Comparison of ENCODE assay signal across 16 cellular contexts in genomic region chr20:62117362-62117646, GRCh38. TPM values are rescaled to one million over a fixed set of nuclear protein-coding genes. Genes with fewer than 3 reads are reported as not detected.
DNase-seq lines count a peak whose midpoint lies in the region; ATAC-seq, FAIRE-seq and TF ChIP-seq lines count a peak whose summit lies in the region.
"Had no signal": no experiment of that assay in that cellular context is flagged by ENCODE, and none has a peak within 500 bp of the region (broad histone marks: within the 10 kb centered on the region; RNA-seq: fewer than 3 reads in every experiment).

No MANE protein-coding gene starts in this region.

- H3K9ac ChIP-seq in DND-41 (ENCODE audit: low read depth, low read length) (no peak overlapping the region), neural progenitor cell (no peak overlapping the region)

- peaks cover 5% of the 10 kb centered on the region for H3K36me3 Mint-ChIP-seq in activated CD8-positive, alpha-beta T cell treated with anti-CD3 and anti-CD28 coated beads, Interleukin-2, amount 10 ng/mL, durations not matched to agents 7 days and 5 days (ENCODE audit: low read depth)
- H3K36me3 Mint-ChIP-seq in activated CD8-positive, alpha-beta T cell treated with anti-CD3 and anti-CD28 coated beads for 36 hours (ENCODE audit: low read depth), result peaks cover 4% of the 10 kb centered on the region
- no peaks in the 10 kb centered on the region for H3K36me3 Mint-ChIP-seq in neural progenitor cell

- intact Hi-C loops in activated CD8-positive, alpha-beta T cell treated with anti-CD3 and anti-CD28 coated beads for 36 hours (cut with micrococcal nuclease), result no loop called here

- H3K4me2 ChIP-seq in DND-41 (ENCODE audit: insufficient read depth, low read length), result peak overlapping the region; percentile 53
- H3K4me2 ChIP-seq in neural progenitor cell, result peak overlapping the region; percentile 53

- H3K27me3 ChIP-seq in DND-41 (ENCODE audit: insufficient read depth, low read length, poor library complexity) (no peaks in the 10 kb centered on the region), neural progenitor cell (no peaks in the 10 kb centered on the region)
- H3K27me3 ChIP-seq: adrenal gland had no signal

- 0 out of 2 replicates have a peak overlapping the region, but pooled peaks have one; percentile 3 for H3K27ac ChIP-seq in DND-41 (ENCODE audit: low read length)
- H3K27ac ChIP-seq in neural progenitor cell, result no peak overlapping the region
- H3K27ac ChIP-seq: adrenal gland, stomach had no signal

- no peak for ATAC-seq in activated CD8-positive, alpha-beta T cell treated with anti-CD3 and anti-CD28 coated beads, Interleukin-2, amount 10 ng/mL, durations not matched to agents 7 days and 5 days
- no peak for ATAC-seq in activated CD8-positive, alpha-beta T cell treated with anti-CD3 and anti-CD28 coated beads for 36 hours
- no peak for ATAC-seq in DND-41 (ENCODE audit: insufficient read depth, low read depth)
- ATAC-seq: PC-3 had no signal

- POLR2A ChIA-PET in activated CD8-positive, alpha-beta T cell treated with anti-CD3 and anti-CD28 coated beads, Interleukin-2, amount 10 ng/mL, durations not matched to agents 7 days and 5 days (lab: Charles Lee), result interaction anchor here (1.4 to 1.5 kb wide), 2 partner anchors 10 to 51 kb away, joined by 3 to 4 read pairs; no protein-coding TSS in a partner anchor
- POLR2A ChIA-PET in activated CD8-positive, alpha-beta T cell treated with anti-CD3 and anti-CD28 coated beads for 36 hours (lab: Charles Lee), result interaction anchor here (1.0 to 3.5 kb wide), 2 partner anchors 12 to 51 kb away, joined by 4 to 14 read pairs; partner anchors contain the start of gene TAF4

- H3K79me2 ChIP-seq in DND-41 (ENCODE audit: insufficient read depth, low read length) (no peaks in the 10 kb centered on the region), neural progenitor cell (ENCODE audit: low read depth) (no peaks in the 10 kb centered on the region)

- H3K36me3 ChIP-seq in DND-41 (ENCODE audit: insufficient read depth, low read length) (no peaks in the 10 kb centered on the region), neural progenitor cell (no peaks in the 10 kb centered on the region)
- H3K36me3 ChIP-seq: adrenal gland, stomach had no signal

- in situ Hi-C loops in G401 (cut with HindIII; ENCODE audit: low sequenced_read_pairs), result no loop called here

- no peak for TF ChIP-seq CTCF in activated CD8-positive, alpha-beta T cell treated with anti-CD3 and anti-CD28 coated beads for 36 hours (IDR thresholded peaks at IDR 0.05)
- TF ChIP-seq CTCF in DND-41 (IDR thresholded peaks at IDR 0.05; ENCODE audit: borderline replicate concordance, extremely low read depth, low read length, poor library complexity, severe bottlenecking) (no peak), neural progenitor cell (IDR thresholded peaks at IDR 0.05) (no peak)

- H3K4me3 Mint-ChIP-seq in activated CD8-positive, alpha-beta T cell treated with anti-CD3 and anti-CD28 coated beads, Interleukin-2, amount 10 ng/mL, durations not matched to agents 7 days and 5 days, result peak overlapping the region; percentile 40
- no peak overlapping the region for H3K4me3 Mint-ChIP-seq in activated CD8-positive, alpha-beta T cell treated with anti-CD3 and anti-CD28 coated beads for 36 hours
- peak overlapping the region; percentile 73 for H3K4me3 Mint-ChIP-seq in neural progenitor cell
- H3K4me3 Mint-ChIP-seq: HFFc6 had no signal

- TF ChIP-seq POLR2A in H54 (IDR thresholded peaks at IDR 0.05; ENCODE audit: low read depth, low read length), result no peak

- DNase-seq in activated CD8-positive, alpha-beta T cell treated with anti-CD3 and anti-CD28 coated beads, Interleukin-2, amount 10 ng/mL, durations not matched to agents 7 days and 5 days, result no peak
- DNase-seq in activated CD8-positive, alpha-beta T cell treated with anti-CD3 and anti-CD28 coated beads for 36 hours, result no peak
- DNase-seq in DND-41, result no peak
- peak; percentile 86 for DNase-seq in NCI-H524 (lab: John Stamatoyannopoulos, UW)
- peak; percentile 83 for DNase-seq in neural progenitor cell (ENCODE audit: low spot score)
- no peak for DNase-seq in H54 (ENCODE audit: insufficient read length, low spot score)
- no peak for DNase-seq in stimulated activated CD8-positive, alpha-beta memory T cell treated with anti-CD3 and anti-CD28 coated beads, Interleukin-4, amount 100 ng/mL, for 48 hours
- DNase-seq in G401 (ENCODE audit: low spot score), result no peak
- DNase-seq: adrenal gland, HFFc6, NCI-H226, PC-3 had no signal

- H3K9me3 ChIP-seq in DND-41 (ENCODE audit: insufficient read depth, low read length, severe bottlenecking), result peaks cover 3% of the 10 kb centered on the region
- no peaks in the 10 kb centered on the region for H3K9me3 ChIP-seq in neural progenitor cell (ENCODE audit: low read depth)

- no peak for FAIRE-seq in H54 (lab: Jason Lieb, UNC)
- FAIRE-seq: GM12891, islet of Langerhans, small intestine had no signal

- no peaks in the 10 kb centered on the region for H3K27me3 Mint-ChIP-seq in activated CD8-positive, alpha-beta T cell treated with anti-CD3 and anti-CD28 coated beads, Interleukin-2, amount 10 ng/mL, durations not matched to agents 7 days and 5 days (ENCODE audit: low read depth)
- no peaks in the 10 kb centered on the region for H3K27me3 Mint-ChIP-seq in activated CD8-positive, alpha-beta T cell treated with anti-CD3 and anti-CD28 coated beads for 36 hours
- peaks cover 3% of the 10 kb centered on the region for H3K27me3 Mint-ChIP-seq in neural progenitor cell (ENCODE audit: insufficient read depth, low read depth)

- H3K4me1 Mint-ChIP-seq in activated CD8-positive, alpha-beta T cell treated with anti-CD3 and anti-CD28 coated beads, Interleukin-2, amount 10 ng/mL, durations not matched to agents 7 days and 5 days (ENCODE audit: low read depth), result peaks cover 35% of the 10 kb centered on the region
- peaks cover 37% of the 10 kb centered on the region for H3K4me1 Mint-ChIP-seq in activated CD8-positive, alpha-beta T cell treated with anti-CD3 and anti-CD28 coated beads for 36 hours (ENCODE audit: low read depth)
- peaks cover 35% of the 10 kb centered on the region for H3K4me1 Mint-ChIP-seq in neural progenitor cell

- peaks cover 11% of the 10 kb centered on the region for H3K9me3 Mint-ChIP-seq in activated CD8-positive, alpha-beta T cell treated with anti-CD3 and anti-CD28 coated beads, Interleukin-2, amount 10 ng/mL, durations not matched to agents 7 days and 5 days (ENCODE audit: insufficient read depth)
- peaks cover 16% of the 10 kb centered on the region for H3K9me3 Mint-ChIP-seq in activated CD8-positive, alpha-beta T cell treated with anti-CD3 and anti-CD28 coated beads for 36 hours
- peaks cover 11% of the 10 kb centered on the region for H3K9me3 Mint-ChIP-seq in neural progenitor cell

- peaks cover 25% of the 10 kb centered on the region for H3F3A ChIP-seq in neural progenitor cell (ENCODE audit: low read depth)

- CTCF ChIA-PET in activated CD8-positive, alpha-beta T cell treated with anti-CD3 and anti-CD28 coated beads, Interleukin-2, amount 10 ng/mL, durations not matched to agents 7 days and 5 days (lab: Charles Lee), result no interaction called here
- CTCF ChIA-PET in activated CD8-positive, alpha-beta T cell treated with anti-CD3 and anti-CD28 coated beads for 36 hours (lab: Charles Lee), result no interaction called here

- H3K4me1 ChIP-seq in DND-41 (ENCODE audit: insufficient read depth, low read length) (peaks cover 28% of the 10 kb centered on the region), neural progenitor cell (peaks cover 28% of the 10 kb centered on the region)
- H3K4me1 ChIP-seq: adrenal gland had no signal

- H4K20me1 ChIP-seq in DND-41 (ENCODE audit: insufficient read depth, low read length) (peaks cover 13% of the 10 kb centered on the region), neural progenitor cell (ENCODE audit: low read depth) (no peaks in the 10 kb centered on the region)

- H3K4me3 ChIP-seq in DND-41 (ENCODE audit: low read depth in 1 of 2, low read length in 2 of 2) (0 out of 4 replicates have a peak overlapping the region, but pooled peaks of 1 of the 2 experiments have one; percentile 7), neural progenitor cell (no peak overlapping the region)
- H3K4me3 ChIP-seq: adrenal gland, stomach had no signal

- peak overlapping the region; percentile 64 for H3K27ac Mint-ChIP-seq in activated CD8-positive, alpha-beta T cell treated with anti-CD3 and anti-CD28 coated beads, Interleukin-2, amount 10 ng/mL, durations not matched to agents 7 days and 5 days
- no peak overlapping the region for H3K27ac Mint-ChIP-seq in activated CD8-positive, alpha-beta T cell treated with anti-CD3 and anti-CD28 coated beads for 36 hours
- H3K27ac Mint-ChIP-seq in neural progenitor cell, result peak overlapping the region; percentile 72
- H3K27ac Mint-ChIP-seq: HFFc6 had no signal

- H2AFZ ChIP-seq in DND-41 (ENCODE audit: low read depth, low read length) (no peak overlapping the region), neural progenitor cell (replicated peaks) (no peak overlapping the region)

RNA-seq across cellular contexts. Expression of gene LSM14B, which starts 5.0 kb away (rescaled TPM):
- 10 to 100 TPM; 42.4 to 42.8 TPM for total RNA-seq in activated CD8-positive, alpha-beta T cell treated with anti-CD3 and anti-CD28 coated beads, Interleukin-2, amount 10 ng/mL, durations not matched to agents 7 days and 5 days
- total RNA-seq in activated CD8-positive, alpha-beta T cell treated with anti-CD3 and anti-CD28 coated beads for 36 hours, result 10 to 100 TPM; 33.5 to 35.6 TPM
- total RNA-seq in neural progenitor cell (ENCODE audit: low replicate concordance), result 52.6 and 82.1 TPM in 2 replicates
- 73.9 and 86.4 TPM in 2 replicates for total RNA-seq in G401 (2014; rRNA removed; shearing (Covaris generic))

RNA-seq across cellular contexts. Expression of gene PSMA7, which starts 25.9 kb away (rescaled TPM):
- 100 to 1,000 TPM; 333 to 352 TPM for total RNA-seq in activated CD8-positive, alpha-beta T cell treated with anti-CD3 and anti-CD28 coated beads, Interleukin-2, amount 10 ng/mL, durations not matched to agents 7 days and 5 days
- 100 to 1,000 TPM; 286 to 289 TPM for total RNA-seq in activated CD8-positive, alpha-beta T cell treated with anti-CD3 and anti-CD28 coated beads for 36 hours
- 237 and 310 TPM in 2 replicates for total RNA-seq in neural progenitor cell (ENCODE audit: low replicate concordance)
- total RNA-seq in G401 (2014; rRNA removed; shearing (Covaris generic)), result 631 and 699 TPM in 2 replicates

RNA-seq across cellular contexts. Expression of gene SS18L1, which starts 26.3 kb away (rescaled TPM):
- total RNA-seq in activated CD8-positive, alpha-beta T cell treated with anti-CD3 and anti-CD28 coated beads, Interleukin-2, amount 10 ng/mL, durations not matched to agents 7 days and 5 days, result 10 to 100 TPM; 15.9 to 17.9 TPM
- 10 to 100 TPM; 15.3 to 16.1 TPM for total RNA-seq in activated CD8-positive, alpha-beta T cell treated with anti-CD3 and anti-CD28 coated beads for 36 hours
- total RNA-seq in neural progenitor cell (ENCODE audit: low replicate concordance), result 25.5 and 26.1 TPM in 2 replicates
- total RNA-seq in G401 (2014; rRNA removed; shearing (Covaris generic)), result 9.6 and 13.2 TPM in 2 replicates

RNA-seq across cellular contexts. Expression of gene TAF4, which starts 51.6 kb away (rescaled TPM):
- 10 to 100 TPM; 24.0 to 24.1 TPM for total RNA-seq in activated CD8-positive, alpha-beta T cell treated with anti-CD3 and anti-CD28 coated beads, Interleukin-2, amount 10 ng/mL, durations not matched to agents 7 days and 5 days
- 10 to 100 TPM; 14.1 to 15.9 TPM for total RNA-seq in activated CD8-positive, alpha-beta T cell treated with anti-CD3 and anti-CD28 coated beads for 36 hours
- 9.9 and 10.8 TPM in 2 replicates for total RNA-seq in neural progenitor cell (ENCODE audit: low replicate concordance)
- total RNA-seq in G401 (2014; rRNA removed; shearing (Covaris generic)), result 8.2 and 13.8 TPM in 2 replicates

Comparison
In these comparisons a context has a peak if more than half of its experiments do, and no peak if none do; other contexts are left out.
1. DNase-seq: peak in NCI-H524 (2 of 2) and neural progenitor cell (single experiment); none in activated CD8-positive, alpha-beta T cell treated with anti-CD3 and anti-CD28 coated beads, Interleukin-2, amount 10 ng/mL, durations not matched to agents 7 days and 5 days (single experiment), activated CD8-positive, alpha-beta T cell treated with anti-CD3 and anti-CD28 coated beads for 36 hours (single experiment), DND-41 (single experiment), H54 (single experiment), stimulated activated CD8-positive, alpha-beta memory T cell treated with anti-CD3 and anti-CD28 coated beads, Interleukin-4, amount 100 ng/mL, for 48 hours (single experiment) and G401 (single experiment).